1 cellular context compared by ENCODE assay signal in genomic region chr20:41165001-41165882, GRCh38.
TF ChIP-seq lines count a peak whose summit lies in the region.

No MANE protein-coding gene starts in this region.

TF ChIP-seq in HepG2, 621 proteins besides CTCF, POLR2A, EP300 and RAD21:
- TF ChIP-seq AGO2 (optimal IDR thresholded peaks at IDR 0.05; ENCODE audit: low read depth, low read length) = peak; percentile 63
- TF ChIP-seq ZNF225 (CRISPR knock-in tag; IDR thresholded peaks at IDR 0.05) = 0 out of 2 replicates have a peak, but pooled peaks have one; percentile 27
- TF ChIP-seq PRMT3 (CRISPR knock-in tag; IDR thresholded peaks at IDR 0.05; ENCODE audit: borderline replicate concordance, low read depth) = no peak
- TF ChIP-seq ZNF687 (CRISPR knock-in tag; IDR thresholded peaks at IDR 0.05) = peak; percentile 9; the same call in 1 of the 2 replicates
- TF ChIP-seq JUNB (CRISPR knock-in tag; IDR thresholded peaks at IDR 0.05; ENCODE audit: borderline replicate concordance) = no peak
- no peak for TF ChIP-seq SMAD1 (CRISPR knock-in tag; IDR thresholded peaks at IDR 0.05; ENCODE audit: borderline replicate concordance, low read depth)
- TF ChIP-seq, protein P1, sequence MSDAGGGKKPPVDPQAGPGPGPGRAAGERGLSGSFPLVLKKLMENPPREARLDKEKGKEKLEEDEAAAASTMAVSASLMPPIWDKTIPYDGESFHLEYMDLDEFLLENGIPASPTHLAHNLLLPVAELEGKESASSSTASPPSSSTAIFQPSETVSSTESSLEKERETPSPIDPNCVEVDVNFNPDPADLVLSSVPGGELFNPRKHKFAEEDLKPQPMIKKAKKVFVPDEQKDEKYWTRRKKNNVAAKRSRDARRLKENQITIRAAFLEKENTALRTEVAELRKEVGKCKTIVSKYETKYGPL (CRISPR knock-in tag; IDR thresholded peaks at IDR 0.05) = no peak
- TF ChIP-seq, protein P2, sequence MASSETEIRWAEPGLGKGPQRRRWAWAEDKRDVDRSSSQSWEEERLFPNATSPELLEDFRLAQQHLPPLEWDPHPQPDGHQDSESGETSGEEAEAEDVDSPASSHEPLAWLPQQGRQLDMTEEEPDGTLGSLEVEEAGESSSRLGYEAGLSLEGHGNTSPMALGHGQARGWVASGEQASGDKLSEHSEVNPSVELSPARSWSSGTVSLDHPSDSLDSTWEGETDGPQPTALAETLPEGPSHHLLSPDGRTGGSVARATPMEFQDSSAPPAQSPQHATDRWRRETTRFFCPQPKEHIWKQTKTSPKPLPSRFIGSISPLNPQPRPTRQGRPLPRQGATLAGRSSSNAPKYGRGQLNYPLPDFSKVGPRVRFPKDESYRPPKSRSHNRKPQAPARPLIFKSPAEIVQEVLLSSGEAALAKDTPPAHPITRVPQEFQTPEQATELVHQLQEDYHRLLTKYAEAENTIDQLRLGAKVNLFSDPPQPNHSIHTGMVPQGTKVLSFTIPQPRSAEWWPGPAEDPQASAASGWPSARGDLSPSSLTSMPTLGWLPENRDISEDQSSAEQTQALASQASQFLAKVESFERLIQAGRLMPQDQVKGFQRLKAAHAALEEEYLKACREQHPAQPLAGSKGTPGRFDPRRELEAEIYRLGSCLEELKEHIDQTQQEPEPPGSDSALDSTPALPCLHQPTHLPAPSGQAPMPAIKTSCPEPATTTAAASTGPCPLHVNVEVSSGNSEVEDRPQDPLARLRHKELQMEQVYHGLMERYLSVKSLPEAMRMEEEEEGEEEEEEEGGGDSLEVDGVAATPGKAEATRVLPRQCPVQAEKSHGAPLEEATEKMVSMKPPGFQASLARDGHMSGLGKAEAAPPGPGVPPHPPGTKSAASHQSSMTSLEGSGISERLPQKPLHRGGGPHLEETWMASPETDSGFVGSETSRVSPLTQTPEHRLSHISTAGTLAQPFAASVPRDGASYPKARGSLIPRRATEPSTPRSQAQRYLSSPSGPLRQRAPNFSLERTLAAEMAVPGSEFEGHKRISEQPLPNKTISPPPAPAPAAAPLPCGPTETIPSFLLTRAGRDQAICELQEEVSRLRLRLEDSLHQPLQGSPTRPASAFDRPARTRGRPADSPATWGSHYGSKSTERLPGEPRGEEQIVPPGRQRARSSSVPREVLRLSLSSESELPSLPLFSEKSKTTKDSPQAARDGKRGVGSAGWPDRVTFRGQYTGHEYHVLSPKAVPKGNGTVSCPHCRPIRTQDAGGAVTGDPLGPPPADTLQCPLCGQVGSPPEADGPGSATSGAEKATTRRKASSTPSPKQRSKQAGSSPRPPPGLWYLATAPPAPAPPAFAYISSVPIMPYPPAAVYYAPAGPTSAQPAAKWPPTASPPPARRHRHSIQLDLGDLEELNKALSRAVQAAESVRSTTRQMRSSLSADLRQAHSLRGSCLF (CRISPR knock-in tag; IDR thresholded peaks at IDR 0.05; ENCODE audit: borderline replicate concordance) = no peak
- no peak for TF ChIP-seq TP53 (CRISPR knock-in tag; conservative IDR thresholded peaks at IDR 0.05)
- TF ChIP-seq ZNF543 (CRISPR knock-in tag; IDR thresholded peaks at IDR 0.05) = no peak
- TF ChIP-seq CHD2 (IDR thresholded peaks at IDR 0.05; ENCODE audit: low read depth, low read length) = no peak
- TF ChIP-seq ZNF574 (CRISPR knock-in tag; IDR thresholded peaks at IDR 0.05) = no peak
- no peak for TF ChIP-seq PHF20 (CRISPR knock-in tag; IDR thresholded peaks at IDR 0.05)
- no peak for TF ChIP-seq ZNF839 (CRISPR knock-in tag; IDR thresholded peaks at IDR 0.05; ENCODE audit: borderline replicate concordance)
- no peak for TF ChIP-seq RBAK (CRISPR knock-in tag; IDR thresholded peaks at IDR 0.05)
- TF ChIP-seq ATAD3A (CRISPR knock-in tag; IDR thresholded peaks at IDR 0.05) = no peak
- TF ChIP-seq ZNF660 (CRISPR knock-in tag; IDR thresholded peaks at IDR 0.05; ENCODE audit: borderline replicate concordance, low read depth) = no peak
- TF ChIP-seq ZNF580 (CRISPR knock-in tag; IDR thresholded peaks at IDR 0.05; ENCODE audit: borderline replicate concordance, low read depth) = no peak
- TF ChIP-seq, protein P3, sequence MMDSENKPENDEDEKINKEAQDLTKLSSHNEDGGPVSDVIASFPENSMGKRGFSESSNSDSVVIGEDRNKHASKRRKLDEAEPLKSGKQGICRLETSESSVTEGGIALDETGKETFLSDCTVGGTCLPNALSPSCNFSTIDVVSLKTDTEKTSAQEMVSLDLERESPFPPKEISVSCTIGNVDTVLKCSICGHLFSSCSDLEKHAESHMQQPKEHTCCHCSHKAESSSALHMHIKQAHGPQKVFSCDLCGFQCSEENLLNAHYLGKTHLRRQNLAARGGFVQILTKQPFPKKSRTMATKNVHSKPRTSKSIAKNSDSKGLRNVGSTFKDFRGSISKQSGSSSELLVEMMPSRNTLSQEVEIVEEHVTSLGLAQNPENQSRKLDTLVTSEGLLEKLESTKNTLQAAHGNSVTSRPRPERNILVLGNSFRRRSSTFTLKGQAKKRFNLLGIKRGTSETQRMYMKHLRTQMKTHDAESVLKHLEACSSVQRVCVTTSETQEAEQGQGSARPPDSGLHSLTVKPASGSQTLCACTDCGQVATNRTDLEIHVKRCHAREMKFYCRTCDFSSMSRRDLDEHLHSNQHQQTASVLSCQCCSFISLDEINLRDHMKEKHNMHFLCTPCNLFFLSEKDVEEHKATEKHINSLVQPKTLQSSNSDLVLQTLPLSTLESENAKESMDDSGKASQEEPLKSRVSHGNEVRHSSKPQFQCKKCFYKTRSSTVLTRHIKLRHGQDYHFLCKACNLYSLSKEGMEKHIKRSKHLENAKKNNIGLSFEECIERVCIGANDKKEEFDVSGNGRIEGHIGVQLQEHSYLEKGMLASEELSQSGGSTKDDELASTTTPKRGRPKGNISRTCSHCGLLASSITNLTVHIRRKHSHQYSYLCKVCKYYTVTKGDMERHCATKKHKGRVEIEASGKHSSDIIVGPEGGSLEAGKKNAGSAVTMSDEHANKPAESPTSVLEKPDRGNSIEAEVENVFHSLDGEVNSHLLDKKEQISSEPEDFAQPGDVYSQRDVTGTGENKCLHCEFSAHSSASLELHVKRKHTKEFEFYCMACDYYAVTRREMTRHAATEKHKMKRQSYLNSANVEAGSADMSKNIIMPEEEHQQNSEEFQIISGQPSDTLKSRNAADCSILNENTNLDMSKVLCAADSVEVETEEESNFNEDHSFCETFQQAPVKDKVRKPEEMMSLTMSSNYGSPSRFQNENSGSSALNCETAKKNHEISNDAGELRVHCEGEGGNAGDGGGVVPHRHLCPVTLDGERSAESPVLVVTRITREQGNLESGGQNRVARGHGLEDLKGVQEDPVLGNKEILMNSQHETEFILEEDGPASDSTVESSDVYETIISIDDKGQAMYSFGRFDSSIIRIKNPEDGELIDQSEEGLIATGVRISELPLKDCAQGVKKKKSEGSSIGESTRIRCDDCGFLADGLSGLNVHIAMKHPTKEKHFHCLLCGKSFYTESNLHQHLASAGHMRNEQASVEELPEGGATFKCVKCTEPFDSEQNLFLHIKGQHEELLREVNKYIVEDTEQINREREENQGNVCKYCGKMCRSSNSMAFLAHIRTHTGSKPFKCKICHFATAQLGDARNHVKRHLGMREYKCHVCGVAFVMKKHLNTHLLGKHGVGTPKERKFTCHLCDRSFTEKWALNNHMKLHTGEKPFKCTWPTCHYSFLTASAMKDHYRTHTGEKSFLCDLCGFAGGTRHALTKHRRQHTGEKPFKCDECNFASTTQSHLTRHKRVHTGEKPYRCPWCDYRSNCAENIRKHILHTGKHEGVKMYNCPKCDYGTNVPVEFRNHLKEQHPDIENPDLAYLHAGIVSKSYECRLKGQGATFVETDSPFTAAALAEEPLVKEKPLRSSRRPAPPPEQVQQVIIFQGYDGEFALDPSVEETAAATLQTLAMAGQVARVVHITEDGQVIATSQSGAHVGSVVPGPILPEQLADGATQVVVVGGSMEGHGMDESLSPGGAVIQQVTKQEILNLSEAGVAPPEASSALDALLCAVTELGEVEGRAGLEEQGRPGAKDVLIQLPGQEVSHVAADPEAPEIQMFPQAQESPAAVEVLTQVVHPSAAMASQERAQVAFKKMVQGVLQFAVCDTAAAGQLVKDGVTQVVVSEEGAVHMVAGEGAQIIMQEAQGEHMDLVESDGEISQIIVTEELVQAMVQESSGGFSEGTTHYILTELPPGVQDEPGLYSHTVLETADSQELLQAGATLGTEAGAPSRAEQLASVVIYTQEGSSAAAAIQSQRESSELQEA (CRISPR knock-in tag; IDR thresholded peaks at IDR 0.05; ENCODE audit: not compliant biosample characterization) = no peak
- TF ChIP-seq ZBTB39 (CRISPR knock-in tag; IDR thresholded peaks at IDR 0.05) = no peak
- no peak for TF ChIP-seq YEATS2 (CRISPR knock-in tag; IDR thresholded peaks at IDR 0.05; ENCODE audit: borderline replicate concordance)
